Comparison of ENCODE assay signal across 10 cellular contexts in genomic region chr5:172853355-172853975, GRCh38. TPM values are rescaled to one million over a fixed set of nuclear protein-coding genes. Genes with fewer than 3 reads are reported as not detected.
A peak's percentile ranks its signal among the peaks of the same experiment; 100 is the strongest.
DNase-seq lines count a peak whose midpoint lies in the region; ATAC-seq and TF ChIP-seq lines count a peak whose summit lies in the region.
"Had no signal": no experiment of that assay in that cellular context is flagged by ENCODE, and none has a peak within 500 bp of the region (broad histone marks: within the 10 kb centered on the region; RNA-seq: fewer than 3 reads in every experiment).

No MANE protein-coding gene starts in this region.

- no peaks in the 10 kb centered on the region for H3K9me3 ChIP-seq in vagina

- TF ChIP-seq CTCF in cardiac fibroblast (IDR thresholded peaks at IDR 0.05; ENCODE audit: low read depth, low read length) = no peak
- no peak for TF ChIP-seq CTCF in vagina (IDR thresholded peaks at IDR 0.05)

- ATAC-seq in Right ventricle myocardium inferior = peak; percentile 30
- ATAC-seq in left cardiac atrium = no peak
- no peak for ATAC-seq in memory B cell (ENCODE audit: low read depth)
- ATAC-seq in GM21528 (IDR thresholded peaks at IDR 0.05; ENCODE audit: low FRiP score, unreplicated experiment) = no peak

- no peaks in the 10 kb centered on the region for H3K27me3 ChIP-seq in vagina

- H3K4me3 ChIP-seq in cardiac fibroblast (replicated peaks in 1 of 2; ENCODE audit: low read depth in 2 of 2, low read length in 2 of 2) (no peak overlapping the region), vagina (no peak overlapping the region)
- H3K4me3 ChIP-seq: skin epidermis had no signal

- H3K36me3 ChIP-seq in vagina = no peaks in the 10 kb centered on the region

- H3K27me3 Mint-ChIP-seq in memory B cell = no peaks in the 10 kb centered on the region

- peaks cover 43% of the 10 kb centered on the region for H3K4me1 Mint-ChIP-seq in memory B cell

- H3K27ac Mint-ChIP-seq in memory B cell = peak overlapping the region; percentile 88

- peaks cover 11% of the 10 kb centered on the region for H3K36me3 Mint-ChIP-seq in memory B cell

- H3K9me3 Mint-ChIP-seq in memory B cell = no peaks in the 10 kb centered on the region

- peaks cover 81% of the 10 kb centered on the region for H3K4me1 ChIP-seq in vagina

- no peak for TF ChIP-seq POLR2A in vagina (IDR thresholded peaks at IDR 0.05)

- no peak overlapping the region for H3K4me3 Mint-ChIP-seq in memory B cell

- peak overlapping the region; percentile 97 for H3K27ac ChIP-seq in vagina

- DNase-seq in Right ventricle myocardium inferior (ENCODE audit: missing footprints) = no peak
- no peak for DNase-seq in left cardiac atrium
- peak; percentile 52 to 60 for DNase-seq in cardiac fibroblast (ENCODE audit: low read depth in 2 of 2)
- DNase-seq in memory B cell (ENCODE audit: low spot score in 2 of 2) = no peak
- no peak for DNase-seq in vagina (ENCODE audit: extremely low spot score in 2 of 2)
- DNase-seq in NCI-H526 (lab: John Stamatoyannopoulos, UW) = no peak
- DNase-seq in NOMO-1 (lab: John Stamatoyannopoulos, UW; ENCODE audit: unreplicated experiment in 2 of 2) = no peak
- DNase-seq: NCI-H524 had no signal

- intact Hi-C loops in Right ventricle myocardium inferior (cut with DNase I) = no loop called here
- intact Hi-C loops in left cardiac atrium (cut with DNase I) = no loop called here
- intact Hi-C loops in vagina (cut with DNase I) = no loop called here

RNA-seq across cellular contexts. Expression of gene ERGIC1, which starts 19.4 kb away (rescaled TPM):
- 74.8 TPM for total RNA-seq in Right ventricle myocardium inferior
- total RNA-seq in left cardiac atrium = 10 to 100 TPM; 77.3 to 90.8 TPM
- total RNA-seq in vagina = 97.2 TPM

Comparison
In these comparisons a context has a peak if more than half of its experiments do, and no peak if none do; other contexts are left out.
1. DNase-seq: peak in cardiac fibroblast (2 of 2); none in Right ventricle myocardium inferior (single experiment), left cardiac atrium (single experiment), memory B cell (0 of 2), vagina (0 of 2), NCI-H526 (0 of 2) and NOMO-1 (0 of 2).